Comparison of ENCODE assay signal across 1 cellular context in genomic region chr2:195613922-195614321, GRCh38.
TF ChIP-seq lines count a peak whose summit lies in the region.

No MANE protein-coding gene starts in this region.

TF ChIP-seq in H1, 55 proteins besides CTCF, POLR2A, EP300 and RAD21 (continued from another document):
- no peak for TF ChIP-seq SP1 (IDR thresholded peaks at IDR 0.05; ENCODE audit: low read depth, low read length)
- TF ChIP-seq KDM4A (IDR thresholded peaks at IDR 0.05; ENCODE audit: low read depth, low read length, severe bottlenecking): no peak
- no peak for TF ChIP-seq RFX5 (IDR thresholded peaks at IDR 0.05; ENCODE audit: borderline replicate concordance, low read depth, low read length)
- no peak for TF ChIP-seq BRCA1 (IDR thresholded peaks at IDR 0.05; ENCODE audit: low read depth, low read length)
- TF ChIP-seq TAF1 (IDR thresholded peaks at IDR 0.05; ENCODE audit: low read depth, low read length): no peak
- no peak for TF ChIP-seq CHD7 (IDR thresholded peaks at IDR 0.05; ENCODE audit: insufficient replicate concordance, low read length)
- no peak for TF ChIP-seq CEBPB (IDR thresholded peaks at IDR 0.05; ENCODE audit: low read depth, low read length)
- TF ChIP-seq SUZ12 (IDR thresholded peaks at IDR 0.05; ENCODE audit: low read length): no peak
